ENCODE assay signal across 8 cellular contexts in the genomic region with DNA sequence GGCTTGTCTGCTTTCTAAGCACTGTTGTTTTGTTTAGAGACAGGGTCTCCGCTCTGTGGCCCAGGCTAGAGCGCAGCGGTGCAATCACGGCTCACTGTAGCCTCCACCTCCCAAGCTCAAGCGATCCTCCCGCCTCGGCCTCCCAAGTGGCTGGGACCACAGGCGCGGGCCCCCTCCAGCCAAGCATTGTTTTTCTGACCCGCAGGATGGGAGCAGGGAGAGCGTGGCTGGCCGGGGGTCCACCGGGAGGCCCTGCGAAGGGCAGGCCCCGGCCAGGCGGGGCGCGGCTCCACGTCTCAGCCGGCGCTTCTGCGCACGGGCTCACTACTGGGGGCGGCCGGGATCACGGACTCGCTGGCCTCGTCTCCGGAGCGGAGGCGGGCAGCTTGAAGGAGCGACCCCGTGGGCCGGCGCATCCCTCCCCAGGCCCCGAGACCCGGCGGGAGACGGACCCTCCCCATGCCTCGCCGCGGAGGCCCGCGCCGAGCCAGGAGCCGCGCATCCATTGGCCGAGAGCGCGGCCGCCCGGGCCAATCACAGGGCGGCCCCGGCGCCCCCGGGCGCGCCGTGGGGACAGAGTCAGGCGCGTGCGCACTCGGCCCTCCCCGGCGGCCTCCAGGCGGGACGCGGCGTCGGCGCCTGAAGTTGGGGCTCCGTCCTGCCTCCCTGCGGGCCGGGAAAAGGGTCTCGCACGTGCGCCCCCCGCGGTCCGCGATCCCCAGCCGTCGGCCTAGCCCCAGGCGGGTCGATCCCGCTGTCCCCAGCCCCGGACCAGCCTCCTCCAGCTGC. TPM values are rescaled to one million over a fixed set of nuclear protein-coding genes. Genes with fewer than 3 reads are reported as not detected.
DNase-seq lines count a peak whose midpoint lies in the region; ATAC-seq and TF ChIP-seq lines count a peak whose summit lies in the region.

No MANE protein-coding gene starts in this region.

- in situ Hi-C loops in mammary epithelial cell (cut with MboI; ENCODE audit: low sequenced_read_pairs in 2 of 2) = loop anchor here (10.0 to 25.0 kb wide), 2 partner anchors 93 to 200 kb away; partner anchors contain the start of genes SLC38A10 (in 2 of the 2) and BAHCC1 (in 1 of the 2)

- CTCF ChIA-PET in mammary epithelial cell (lab: Charles Lee; ENCODE audit: low non-redundant PET) = no interaction called here

- TF ChIP-seq CTCF in AG09309 (IDR thresholded peaks at IDR 0.05; ENCODE audit: control insufficient read depth, insufficient read depth, low read depth, low read length, missing control alignments) (no peak), WI38 (IDR thresholded peaks at IDR 0.05; ENCODE audit: low read depth, low read length) (no peak), mammary epithelial cell (conservative IDR thresholded peaks at IDR 0.05 in 1 of 2, IDR thresholded peaks at IDR 0.05 in 1 of 2; ENCODE audit: extremely low read depth in 1 of 2, insufficient read depth in 1 of 2, low read depth in 1 of 2, low read length in 2 of 2) (no peak)

- ATAC-seq in GM19397 (IDR thresholded peaks at IDR 0.05; ENCODE audit: unreplicated experiment) (peak; percentile 51), HG03342 (IDR thresholded peaks at IDR 0.05; ENCODE audit: unreplicated experiment) (no peak)

- H3K4me2 ChIP-seq in mammary epithelial cell (ENCODE audit: insufficient read depth, low read depth, low read length) = peak overlapping the region; percentile 95

- H3K27ac ChIP-seq in mammary epithelial cell (ENCODE audit: insufficient read depth, low read depth, low read length) = no peak overlapping the region

- no peak overlapping the region for H3K9ac ChIP-seq in mammary epithelial cell (ENCODE audit: insufficient read depth, low read length)

- dilution Hi-C loops in mammary epithelial cell (cut with HindIII; ENCODE audit: low sequenced_read_pairs) = no loop called here

- BruUV-seq in mammary epithelial cell (replicated peaks; lab: Mats Ljungman, UMichigan) = no TSS peak

- H3K4me3 ChIP-seq in AG09309 (ENCODE audit: control insufficient read depth, low read depth, low read length) = peak overlapping the region; percentile 52
- H3K4me3 ChIP-seq in WI38 (ENCODE audit: low read depth, low read length) = peak overlapping the region; percentile 58
- peak overlapping the region; percentile 41 to 48 (median 44) for H3K4me3 ChIP-seq in mammary epithelial cell (replicated peaks in 1 of 3; ENCODE audit: insufficient read depth in 1 of 3, low read depth in 2 of 3, low read length in 3 of 3)

- no peaks in the 10 kb centered on the region for H3K9me3 ChIP-seq in mammary epithelial cell (replicated peaks; ENCODE audit: insufficient read depth, low read length)

- intact Hi-C loops in mammary epithelial cell (cut with micrococcal nuclease) = loop anchor here (5.0 kb wide), 1 partner anchor 360 kb away; no protein-coding TSS in a partner anchor

- peaks cover 19% of the 10 kb centered on the region for H3K4me1 ChIP-seq in mammary epithelial cell (ENCODE audit: insufficient read depth, low read length)

- H3K27me3 ChIP-seq in mammary epithelial cell (ENCODE audit: insufficient read depth, low read length) = peaks cover 3% of the 10 kb centered on the region

- DNase-seq in AG09309 (ENCODE audit: low read depth) = no peak
- DNase-seq in NCI-H128 (lab: John Stamatoyannopoulos, UW; ENCODE audit: unreplicated experiment) = peak; percentile 38
- peak; percentile 38 for DNase-seq in mammary epithelial cell
- peak; percentile 87 for DNase-seq in islet precursor cell
- peak; percentile 57 to 74 for DNase-seq in stimulated activated CD4-positive, alpha-beta T cell treated with anti-CD3 and anti-CD28 coated beads, Interleukin-12 subunit alpha, Interleukin-12 subunit beta, amount 100 ng/mL, for 24 hours (ENCODE audit: low read depth in 2 of 2)

- H2AFZ ChIP-seq in mammary epithelial cell (ENCODE audit: low read depth, low read length) = peak overlapping the region; percentile 89

- H4K20me1 ChIP-seq in mammary epithelial cell (ENCODE audit: insufficient read depth, low read length) = no peaks in the 10 kb centered on the region

- H3K36me3 ChIP-seq in mammary epithelial cell (ENCODE audit: insufficient read depth, low read length) = no peaks in the 10 kb centered on the region

- 76% methylated on average over 8 of the region's 87 CpGs for WGBS in mammary epithelial cell (ENCODE audit: low coverage, missing lambda C conversion rate)

- no peaks in the 10 kb centered on the region for H3K79me2 ChIP-seq in mammary epithelial cell (ENCODE audit: insufficient read depth, low read length)

RNA-seq across cellular contexts. Expression of gene ACTG1, which starts 24.9 kb away (rescaled TPM):
- over 10,000 TPM in 1 of 2 donors, 1,000 to 10,000 TPM in 1; 3,950 to 24,255 TPM for total RNA-seq in mammary epithelial cell
- polyA plus RNA-seq in mammary epithelial cell = 8,707 TPM
- 4,992 TPM for polyA minus RNA-seq in mammary epithelial cell

RNA-seq across cellular contexts. Expression of gene FSCN2, which starts 40.5 kb away (rescaled TPM):
- under 1 TPM; 0.47 to 0.83 TPM for total RNA-seq in mammary epithelial cell
- 0.03 TPM for polyA plus RNA-seq in mammary epithelial cell
- not detected for polyA minus RNA-seq in mammary epithelial cell
